Comparison of ENCODE assay signal across 9 cellular contexts in genomic region chr6:34132486-34133185, GRCh38. TPM values are rescaled to one million over a fixed set of nuclear protein-coding genes. Genes with fewer than 3 reads are reported as not detected.
DNase-seq lines count a peak whose midpoint lies in the region; ATAC-seq, FAIRE-seq and TF ChIP-seq lines count a peak whose summit lies in the region.
"Had no signal": no experiment of that assay in that cellular context is flagged by ENCODE, and none has a peak within 500 bp of the region (broad histone marks: within the 10 kb centered on the region; RNA-seq: fewer than 3 reads in every experiment).

No MANE protein-coding gene starts in this region.

- H3K4me3 Mint-ChIP-seq in astrocyte (ENCODE audit: unreplicated experiment): no peak overlapping the region

- H2AFZ ChIP-seq in astrocyte (ENCODE audit: low read depth, low read length) (no peak overlapping the region), neural cell (ENCODE audit: low read depth, low read length) (no peak overlapping the region)

- TF ChIP-seq RAD21 in neural cell (conservative IDR thresholded peaks at IDR 0.05): peak; percentile 30

- H3K27ac Mint-ChIP-seq in astrocyte (ENCODE audit: unreplicated experiment): no peak overlapping the region

- H3K27me3 ChIP-seq in astrocyte (ENCODE audit: insufficient read depth, low read length) (peaks cover 10% of the 10 kb centered on the region), neural cell (ENCODE audit: insufficient read depth, low read depth, low read length) (no peaks in the 10 kb centered on the region), stomach (peaks cover 0 to 91% (median 36%) of the 10 kb centered on the region in 3 donors)

- no peaks in the 10 kb centered on the region for H3K79me2 ChIP-seq in astrocyte (ENCODE audit: insufficient read depth, low read length)
- H3K79me2 ChIP-seq in neural cell (replicated peaks; ENCODE audit: insufficient read depth, low read length): no peaks in the 10 kb centered on the region

- H3K36me3 ChIP-seq in astrocyte (ENCODE audit: insufficient read depth, low read length): no peaks in the 10 kb centered on the region
- H3K36me3 ChIP-seq in neural cell (ENCODE audit: insufficient read depth, low read length): no peaks in the 10 kb centered on the region
- H3K36me3 ChIP-seq in stomach: no peaks in the 10 kb centered on the region

- peaks cover 4% of the 10 kb centered on the region for H3K4me1 Mint-ChIP-seq in astrocyte (ENCODE audit: low read depth, unreplicated experiment)

- WGBS in stomach, 5 donors: 51 to 55% (median 53%) methylated on average over 20 of the region's 20 CpGs

- ATAC-seq in HG02623 (IDR thresholded peaks at IDR 0.05; ENCODE audit: unreplicated experiment): no peak

- H3F3A ChIP-seq in neural cell (ENCODE audit: insufficient read depth, low read length, poor library complexity, severe bottlenecking): no peaks in the 10 kb centered on the region

- H3K9ac ChIP-seq in astrocyte (ENCODE audit: low read length): no peak overlapping the region
- no peak overlapping the region for H3K9ac ChIP-seq in neural cell (ENCODE audit: low read length)

- no peaks in the 10 kb centered on the region for H3K9me3 ChIP-seq in astrocyte (ENCODE audit: insufficient read depth, low read depth, low read length)
- H3K9me3 ChIP-seq in neural cell (ENCODE audit: low read length): no peaks in the 10 kb centered on the region
- no peaks in the 10 kb centered on the region for H3K9me3 ChIP-seq in stomach

- H3K9me3 Mint-ChIP-seq in astrocyte (ENCODE audit: unreplicated experiment): no peaks in the 10 kb centered on the region

- H3K4me2 ChIP-seq in astrocyte (ENCODE audit: low read length): no peak overlapping the region
- H3K4me2 ChIP-seq in neural cell (ENCODE audit: low read length): peak overlapping the region; percentile 19

- peaks cover 47% of the 10 kb centered on the region for H3K27me3 Mint-ChIP-seq in astrocyte (ENCODE audit: low read depth, unreplicated experiment)

- TF ChIP-seq EP300 in neural cell (conservative IDR thresholded peaks at IDR 0.05; ENCODE audit: poor library complexity, severe bottlenecking): no peak
- TF ChIP-seq EP300 in stomach (IDR thresholded peaks at IDR 0.05): no peak

- H3K4me3 ChIP-seq in astrocyte (ENCODE audit: insufficient read depth, low read depth, low read length) (no peak overlapping the region), neural cell (ENCODE audit: low read length) (peak overlapping the region; percentile 40), stomach (no peak overlapping the region)

- TF ChIP-seq CTCF in astrocyte (IDR thresholded peaks at IDR 0.05; ENCODE audit: insufficient read depth, low read depth, low read length): no peak
- TF ChIP-seq CTCF in neural cell (IDR thresholded peaks at IDR 0.05; ENCODE audit: poor library complexity, severe bottlenecking): peak; percentile 44
- TF ChIP-seq CTCF in stomach (IDR thresholded peaks at IDR 0.05): no peak

- H3K4me1 ChIP-seq in astrocyte (ENCODE audit: insufficient read depth, low read length) (no peaks in the 10 kb centered on the region), stomach (no peaks in the 10 kb centered on the region)

- no peak overlapping the region for H3K27ac ChIP-seq in astrocyte (ENCODE audit: low read depth, low read length)
- H3K27ac ChIP-seq in neural cell (ENCODE audit: low read length): no peak overlapping the region
- no peak overlapping the region for H3K27ac ChIP-seq in stomach

- intact Hi-C loops in stomach (cut with DNase I; ENCODE audit: low total_unique reads): no loop called here

- no peak for TF ChIP-seq POLR2A in stomach (IDR thresholded peaks at IDR 0.05)

- FAIRE-seq in astrocyte (lab: Jason Lieb, UNC): no peak
- FAIRE-seq: A204.1 had no signal

- peak; percentile 44 for DNase-seq in DMS53 (lab: John Stamatoyannopoulos, UW)
- DNase-seq in DMS53 treated with DMSO at 0.1 percent for 48 hours (lab: John Stamatoyannopoulos, UW; ENCODE audit: unreplicated experiment): no peak
- DNase-seq in NCI-H2171 (lab: John Stamatoyannopoulos, UW): peak; percentile 81
- peak; percentile 10 for DNase-seq in astrocyte (ENCODE audit: low read depth)
- no peak for DNase-seq in NCI-H1694 treated with DMSO at 0.1 percent for 48 hours (lab: John Stamatoyannopoulos, UW)
- DNase-seq in stomach: no peak

- H4K20me1 ChIP-seq in astrocyte (ENCODE audit: insufficient read depth, low read length) (no peaks in the 10 kb centered on the region), neural cell (ENCODE audit: insufficient read depth) (no peaks in the 10 kb centered on the region)

- H3K36me3 Mint-ChIP-seq in astrocyte (ENCODE audit: low read depth, unreplicated experiment): no peaks in the 10 kb centered on the region

- H3K9me2 ChIP-seq in neural cell (ENCODE audit: insufficient read depth, low read length): no peaks in the 10 kb centered on the region

TF ChIP-seq in neural cell, 6 proteins besides CTCF, POLR2A, EP300 and RAD21:
- TF ChIP-seq POLR2AphosphoS5 (IDR thresholded peaks at IDR 0.05) (no peak), REST (IDR thresholded peaks at IDR 0.05; ENCODE audit: borderline replicate concordance) (peak; percentile 86)

RNA-seq across cellular contexts. Expression of gene GRM4, which starts 13.3 kb away (rescaled TPM):
- 0.30 and 0.34 TPM in 2 replicates for total RNA-seq in astrocyte
- polyA plus RNA-seq in neural cell: 2.1 and 3.7 TPM in 2 replicates
- polyA minus RNA-seq in neural cell: 6.0 and 8.0 TPM in 2 replicates
- under 1 TPM in 1 of 5 donors, not detected in 4; 0.55 TPM for total RNA-seq in stomach
- polyA plus RNA-seq in stomach: not detected

Comparison
In these comparisons a context has a peak if more than half of its experiments do, and no peak if none do; other contexts are left out.
1. DNase-seq: peak in DMS53 (single experiment), NCI-H2171 (single experiment) and astrocyte (single experiment); none in DMS53 treated with DMSO at 0.1 percent for 48 hours (single experiment), NCI-H1694 treated with DMSO at 0.1 percent for 48 hours (single experiment) and stomach (single experiment).